29 cellular contexts compared by ENCODE assay signal in genomic region chr5:65800775-65801174, GRCh38.
DNase-seq lines count a peak whose midpoint lies in the region; ATAC-seq and TF ChIP-seq lines count a peak whose summit lies in the region.
"Had no signal": no experiment of that assay in that cellular context is flagged by ENCODE, and none has a peak within 500 bp of the region (broad histone marks: within the 10 kb centered on the region; RNA-seq: fewer than 3 reads in every experiment).

No MANE protein-coding gene starts in this region.

- peaks cover 5% of the 10 kb centered on the region for H3K36me3 ChIP-seq in ACC112 (ENCODE audit: insufficient read depth, low read length)
- H3K36me3 ChIP-seq in SJSA1: peaks cover 9% of the 10 kb centered on the region; the same call in 1 of the 2 replicates
- peaks cover 66% of the 10 kb centered on the region for H3K36me3 ChIP-seq in endodermal cell (ENCODE audit: control insufficient read depth, insufficient read depth, low read length)
- peaks cover 19 to 22% of the 10 kb centered on the region in 2 experiments for H3K36me3 ChIP-seq in mesenchymal stem cell (ENCODE audit: control insufficient read depth in 1 of 2, insufficient read depth in 2 of 2, low read depth in 1 of 2, low read length in 2 of 2)
- peaks cover 0 to 46% of the 10 kb centered on the region in 2 donors for H3K36me3 ChIP-seq in psoas muscle (ENCODE audit: insufficient read depth in 1 of 2, low read depth in 1 of 2)
- H3K36me3 ChIP-seq: pancreas had no signal

- H2BK120ac ChIP-seq in mesenchymal stem cell (ENCODE audit: low read depth, low read length): no peak overlapping the region

- peaks cover 11% of the 10 kb centered on the region for H3K79me1 ChIP-seq in mesenchymal stem cell (replicated peaks; ENCODE audit: low read length, poor library complexity, severe bottlenecking)

- no peaks in the 10 kb centered on the region for H3K27me3 Mint-ChIP-seq in endodermal cell (ENCODE audit: insufficient read depth)
- H3K27me3 Mint-ChIP-seq: activated CD8-positive, alpha-beta T cell treated with anti-CD3 and anti-CD28 coated beads for 36 hours; activated naive CD8-positive, alpha-beta T cell treated with anti-CD3 and anti-CD28 coated beads, Interleukin-2, amount 10 ng/mL, durations not matched to agents 7 days and 5 days; CD4-positive, alpha-beta T cell; effector memory CD8-positive, alpha-beta T cell had no signal

- no peak overlapping the region for H3K4me3 ChIP-seq in ACC112 (ENCODE audit: low read depth, low read length)
- no peak overlapping the region for H3K4me3 ChIP-seq in SJSA1
- peak overlapping the region; percentile 7 for H3K4me3 ChIP-seq in endodermal cell (ENCODE audit: low read length)
- H3K4me3 ChIP-seq in mesenchymal stem cell (ENCODE audit: insufficient read depth in 1 of 2, low read depth in 1 of 2, low read length in 2 of 2): no peak overlapping the region
- no peak overlapping the region for H3K4me3 ChIP-seq in psoas muscle
- H3K4me3 ChIP-seq: body of pancreas, pancreas had no signal

- H3K9ac ChIP-seq in endodermal cell (ENCODE audit: extremely low read depth, low read length, poor library complexity, severe bottlenecking) (no peak overlapping the region), mesenchymal stem cell (ENCODE audit: low read length) (peak overlapping the region; percentile 4)

- H3K4me2 ChIP-seq in mesenchymal stem cell (ENCODE audit: low read length, poor library complexity, severe bottlenecking): no peak overlapping the region

- no peaks in the 10 kb centered on the region for H3K79me2 ChIP-seq in ACC112 (ENCODE audit: control insufficient read depth, insufficient read depth, low read length, unreplicated experiment)

- no peak overlapping the region for H2BK5ac ChIP-seq in mesenchymal stem cell (ENCODE audit: low read depth, low read length, poor library complexity, severe bottlenecking)

- ATAC-seq in GM19395 (IDR thresholded peaks at IDR 0.05; ENCODE audit: unreplicated experiment): no peak
- no peak for ATAC-seq in psoas muscle
- ATAC-seq: activated CD8-positive, alpha-beta T cell treated with anti-CD3 and anti-CD28 coated beads for 36 hours; body of pancreas; effector memory CD8-positive, alpha-beta T cell; esophagus mucosa; left ventricle myocardium superior; natural killer cell; pancreas; PC-3; right cardiac atrium had no signal

- no peaks in the 10 kb centered on the region for H3K27me3 ChIP-seq in ACC112 (ENCODE audit: insufficient read depth, low read length)
- no peaks in the 10 kb centered on the region for H3K27me3 ChIP-seq in SJSA1 (replicated peaks)
- no peaks in the 10 kb centered on the region for H3K27me3 ChIP-seq in endodermal cell (ENCODE audit: control insufficient read depth, insufficient read depth, low read length, poor library complexity, severe bottlenecking)
- no peaks in the 10 kb centered on the region for H3K27me3 ChIP-seq in mesenchymal stem cell (ENCODE audit: control insufficient read depth in 1 of 2, insufficient read depth in 1 of 2, low read length in 2 of 2)
- no peaks in the 10 kb centered on the region for H3K27me3 ChIP-seq in psoas muscle (ENCODE audit: insufficient read depth in 3 of 3, low read length in 2 of 3)
- H3K27me3 ChIP-seq: body of pancreas, pancreas had no signal

- H3K4me3 Mint-ChIP-seq in endodermal cell: no peak overlapping the region
- H3K4me3 Mint-ChIP-seq: activated CD8-positive, alpha-beta T cell treated with anti-CD3 and anti-CD28 coated beads for 36 hours; activated naive CD8-positive, alpha-beta T cell treated with anti-CD3 and anti-CD28 coated beads, Interleukin-2, amount 10 ng/mL, durations not matched to agents 7 days and 5 days; CD4-positive, alpha-beta T cell; effector memory CD8-positive, alpha-beta T cell; natural killer cell had no signal

- peaks cover 67% of the 10 kb centered on the region for H3K36me3 Mint-ChIP-seq in endodermal cell (ENCODE audit: low read depth)
- H3K36me3 Mint-ChIP-seq: natural killer cell had no signal

- no peak overlapping the region for H3K14ac ChIP-seq in mesenchymal stem cell (ENCODE audit: low read length in 2 of 2)

- intact Hi-C loops in psoas muscle (cut with DNase I): no loop called here

- peaks cover 10% of the 10 kb centered on the region for H3K4me1 Mint-ChIP-seq in endodermal cell

- no peak overlapping the region for H4K91ac ChIP-seq in mesenchymal stem cell (ENCODE audit: low read length)

- TF ChIP-seq CTCF in endodermal cell (conservative IDR thresholded peaks at IDR 0.05) (no peak), psoas muscle (IDR thresholded peaks at IDR 0.05) (no peak)

- H3K23ac ChIP-seq in mesenchymal stem cell (ENCODE audit: low read length in 2 of 2): no peak overlapping the region

- H3K27ac ChIP-seq in ACC112 (ENCODE audit: low read depth, low read length) (peak overlapping the region; percentile 41), SJSA1 (peak overlapping the region; percentile 89), endodermal cell (ENCODE audit: low read depth, low read length) (peak overlapping the region; percentile 86), mesenchymal stem cell (ENCODE audit: low read length, poor library complexity, severe bottlenecking) (no peak overlapping the region), psoas muscle (no peak overlapping the region)
- H3K27ac ChIP-seq: body of pancreas, pancreas had no signal

- H3K9me3 ChIP-seq in SJSA1 (replicated peaks): no peaks in the 10 kb centered on the region
- peaks cover 50% of the 10 kb centered on the region for H3K9me3 ChIP-seq in endodermal cell (ENCODE audit: control insufficient read depth, low read length)
- H3K9me3 ChIP-seq in mesenchymal stem cell (ENCODE audit: control insufficient read depth, low read length): peaks cover 3% of the 10 kb centered on the region
- no peaks in the 10 kb centered on the region for H3K9me3 ChIP-seq in psoas muscle
- H3K9me3 ChIP-seq: body of pancreas, pancreas had no signal

- H2AFZ ChIP-seq in ACC112 (ENCODE audit: low read length, unreplicated experiment): no peak overlapping the region
- H2AFZ ChIP-seq in mesenchymal stem cell (ENCODE audit: low read depth, low read length): no peak overlapping the region

- DNase-seq in SJSA1 (ENCODE audit: low read depth in 1 of 2, low spot score in 2 of 2) (peak in 1 of 2 experiments; percentile 58), endodermal cell (no peak), mesenchymal stem cell (no peak), NCI-H146 (lab: John Stamatoyannopoulos, UW) (no peak), HK-2 (ENCODE audit: unreplicated experiment) (no peak), psoas muscle (no peak)
- DNase-seq: 8988T; activated CD4-positive, CD25-positive, alpha-beta regulatory T cell treated with anti-CD3 and anti-CD28 coated beads, Interleukin-2, amount 50 U/mL, for 72 hours; activated CD8-positive, alpha-beta T cell treated with anti-CD3 and anti-CD28 coated beads for 36 hours; activated effector memory CD4-positive, alpha-beta T cell treated with anti-CD3 and anti-CD28 coated beads, Interleukin-2, amount 50 U/mL, for 16 hours; activated naive CD8-positive, alpha-beta T cell treated with anti-CD3 and anti-CD28 coated beads, Interleukin-2, amount 10 ng/mL, durations not matched to agents 7 days and 5 days; body of pancreas; CD4-positive, alpha-beta T cell; effector memory CD8-positive, alpha-beta T cell; islet precursor cell; left ventricle myocardium superior; natural killer cell; NCI-H1105; NCI-H1930; NCI-H524 treated with DMSO at 0.1 percent for 48 hours; NK-92 treated with Interleukin-12 subunit alpha and Interleukin-12 subunit beta, amount 100 ng/mL, for 24 hours; pancreas; PC-3; right cardiac atrium; stimulated activated naive CD4-positive, alpha-beta T cell; T-helper 2 cell had no signal

- H2BK12ac ChIP-seq in mesenchymal stem cell (ENCODE audit: low read length in 2 of 2): no peak overlapping the region

- no peak overlapping the region for H3K4ac ChIP-seq in mesenchymal stem cell (ENCODE audit: low read depth in 1 of 2, low read length in 2 of 2)

- H2AK5ac ChIP-seq in mesenchymal stem cell (ENCODE audit: low read length, severe bottlenecking): no peak overlapping the region

- H3K9me3 Mint-ChIP-seq in endodermal cell: peaks cover 7% of the 10 kb centered on the region
- H3K9me3 Mint-ChIP-seq: CD4-positive, alpha-beta T cell; effector memory CD8-positive, alpha-beta T cell; natural killer cell had no signal

- no peak overlapping the region for H3K27ac Mint-ChIP-seq in endodermal cell
- H3K27ac Mint-ChIP-seq: activated CD8-positive, alpha-beta T cell treated with anti-CD3 and anti-CD28 coated beads for 36 hours; activated naive CD8-positive, alpha-beta T cell treated with anti-CD3 and anti-CD28 coated beads, Interleukin-2, amount 10 ng/mL, durations not matched to agents 7 days and 5 days; CD4-positive, alpha-beta T cell; effector memory CD8-positive, alpha-beta T cell; natural killer cell had no signal

- no peak overlapping the region for H2BK15ac ChIP-seq in mesenchymal stem cell (ENCODE audit: low read depth, poor library complexity, severe bottlenecking)

- 70 to 94% methylated on average over 2 to 3 of the region's 3 CpGs for WGBS in endodermal cell (ENCODE audit: insufficient coverage in 1 of 2, insufficient read length in 1 of 2), 2 experiments
- WGBS in mesenchymal stem cell: 86% methylated on average over 2 of the region's 3 CpGs
- WGBS in psoas muscle, 3 donors: 81 to 91% (median 83%) methylated on average over 3 of the region's 3 CpGs

- peaks cover 10% of the 10 kb centered on the region for H3K4me1 ChIP-seq in ACC112 (ENCODE audit: control insufficient read depth, insufficient read depth, low read length, unreplicated experiment)
- peaks cover 38% of the 10 kb centered on the region for H3K4me1 ChIP-seq in SJSA1 (replicated peaks)
- H3K4me1 ChIP-seq in endodermal cell (ENCODE audit: control insufficient read depth, insufficient read depth, low read length): peaks cover 14% of the 10 kb centered on the region
- peaks cover 3% of the 10 kb centered on the region for H3K4me1 ChIP-seq in mesenchymal stem cell (ENCODE audit: control insufficient read depth, insufficient read depth, low read depth, low read length)
- H3K4me1 ChIP-seq in psoas muscle: no peaks in the 10 kb centered on the region
- H3K4me1 ChIP-seq: body of pancreas, pancreas had no signal

- H4K8ac ChIP-seq in mesenchymal stem cell (ENCODE audit: low read length): no peak overlapping the region

- no peak overlapping the region for H3K18ac ChIP-seq in mesenchymal stem cell (ENCODE audit: low read depth in 1 of 2, low read length in 2 of 2)

Comparison
In these comparisons a context has a peak if more than half of its experiments do, and no peak if none do; other contexts are left out.
1. H3K27ac ChIP-seq: peak in ACC112 (single experiment), SJSA1 (single experiment) and endodermal cell (single experiment); none in mesenchymal stem cell (single experiment) and psoas muscle (single experiment).